9 cellular contexts compared by ENCODE assay signal in the genomic region with DNA sequence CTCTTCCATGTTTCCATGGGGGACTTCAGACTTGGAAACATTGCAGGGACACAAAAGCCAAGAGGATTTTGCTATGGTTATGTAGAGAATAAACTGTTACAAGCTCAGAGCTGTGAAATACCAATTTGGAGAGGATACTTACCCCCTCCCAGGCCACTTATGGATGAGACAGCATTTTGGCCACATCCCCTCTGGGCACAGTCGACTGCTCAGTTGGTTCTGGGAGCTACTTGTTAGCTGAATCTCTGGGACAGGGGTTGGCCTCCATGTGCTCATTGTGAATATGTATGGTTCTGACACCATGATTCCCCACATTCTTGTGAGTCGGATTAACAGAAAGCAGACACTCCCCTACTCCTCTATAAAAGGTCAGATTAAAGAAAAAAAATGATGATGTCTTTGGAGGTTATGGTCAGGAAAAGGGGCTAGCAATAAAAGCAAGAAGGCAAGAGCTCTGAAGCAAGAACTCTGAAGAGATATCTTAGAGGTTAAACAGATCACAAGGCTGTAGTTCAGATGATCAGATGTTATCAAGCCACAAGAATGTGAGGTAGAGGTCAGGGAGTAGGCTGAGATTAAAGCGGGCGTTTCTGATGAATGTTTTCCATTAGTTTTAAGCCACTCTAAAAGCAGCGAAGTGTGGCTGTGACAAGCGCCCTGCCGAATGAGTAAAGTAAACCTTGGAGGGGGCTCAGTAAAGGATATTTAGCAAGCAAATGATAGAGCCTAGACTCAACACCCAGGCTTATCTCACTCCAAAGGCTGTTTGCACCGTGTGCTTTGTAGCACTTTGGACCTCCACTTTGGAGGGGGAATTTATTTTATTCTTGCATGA. TPM values are rescaled to one million over a fixed set of nuclear protein-coding genes. Genes with fewer than 3 reads are reported as not detected.
DNase-seq lines count a peak whose midpoint lies in the region; ATAC-seq and TF ChIP-seq lines count a peak whose summit lies in the region.
"Had no signal": no experiment of that assay in that cellular context is flagged by ENCODE, and none has a peak within 500 bp of the region (broad histone marks: within the 10 kb centered on the region; RNA-seq: fewer than 3 reads in every experiment).

No MANE protein-coding gene starts in this region.

- H3K4me3 Mint-ChIP-seq in T-helper 17 cell (peak overlapping the region; percentile 82), endothelial cell (ENCODE audit: unreplicated experiment) (no peak overlapping the region)
- H3K4me3 Mint-ChIP-seq: natural killer cell had no signal

- no peak overlapping the region for H3K4me3 ChIP-seq in gastroesophageal sphincter

- H3K27ac ChIP-seq in gastroesophageal sphincter: peak overlapping the region in 3 of 4 donors; percentile 61 to 71 (median 64)

- H3K36me3 Mint-ChIP-seq in T-helper 17 cell (ENCODE audit: low read depth): peaks cover 5% of the 10 kb centered on the region
- no peaks in the 10 kb centered on the region for H3K36me3 Mint-ChIP-seq in endothelial cell (ENCODE audit: low read depth, unreplicated experiment)
- H3K36me3 Mint-ChIP-seq: natural killer cell had no signal

- no peak for TF ChIP-seq POLR2A in gastroesophageal sphincter (IDR thresholded peaks at IDR 0.05)

- peaks cover 43% of the 10 kb centered on the region for H3K4me1 Mint-ChIP-seq in T-helper 17 cell
- H3K4me1 Mint-ChIP-seq in endothelial cell (ENCODE audit: unreplicated experiment): no peaks in the 10 kb centered on the region

- no peaks in the 10 kb centered on the region for H3K36me3 ChIP-seq in gastroesophageal sphincter

- DNase-seq in H4 (ENCODE audit: low spot score) (peak; percentile 16), T-helper 17 cell (no peak), endothelial cell (ENCODE audit: low spot score) (no peak), GM20000 (ENCODE audit: low spot score) (no peak)
- DNase-seq in stimulated activated CD4-positive, alpha-beta T cell treated with anti-CD3 and anti-CD28 coated beads, Interleukin-2, amount 100 ng/mL, for 24 hours: peak; percentile 29 to 37
- DNase-seq: natural killer cell had no signal

- TF ChIP-seq CTCF in gastroesophageal sphincter (IDR thresholded peaks at IDR 0.05) (no peak), endothelial cell (IDR thresholded peaks at IDR 0.05; ENCODE audit: unreplicated experiment) (no peak), GM20000 (IDR thresholded peaks at IDR 0.05; ENCODE audit: extremely low read depth, missing control alignments) (no peak)

- H3K27me3 Mint-ChIP-seq in T-helper 17 cell: no peaks in the 10 kb centered on the region
- no peaks in the 10 kb centered on the region for H3K27me3 Mint-ChIP-seq in endothelial cell (ENCODE audit: unreplicated experiment)

- 43 to 62% methylated on average over 7 to 8 of the region's 8 CpGs for WGBS in gastroesophageal sphincter (ENCODE audit: low coverage in 1 of 2), 2 donors

- H3K9me3 ChIP-seq in T-helper 17 cell (ENCODE audit: control insufficient read depth, low read length, poor library complexity, severe bottlenecking): no peaks in the 10 kb centered on the region
- H3K9me3 ChIP-seq in gastroesophageal sphincter: no peaks in the 10 kb centered on the region

- no peaks in the 10 kb centered on the region for H3K9me3 Mint-ChIP-seq in endothelial cell (ENCODE audit: unreplicated experiment)
- H3K9me3 Mint-ChIP-seq: natural killer cell had no signal

- no peaks in the 10 kb centered on the region for H3K27me3 ChIP-seq in gastroesophageal sphincter

- no peak for TF ChIP-seq EP300 in gastroesophageal sphincter (IDR thresholded peaks at IDR 0.05)

- H3K27ac Mint-ChIP-seq in T-helper 17 cell (peak overlapping the region; percentile 83), endothelial cell (ENCODE audit: unreplicated experiment) (no peak overlapping the region)

- ATAC-seq in T-helper 17 cell (peak; percentile 64), gastroesophageal sphincter (no peak), HG02588 (IDR thresholded peaks at IDR 0.05; ENCODE audit: unreplicated experiment) (no peak), HG03378 (IDR thresholded peaks at IDR 0.05; ENCODE audit: unreplicated experiment) (no peak)

- H3K4me1 ChIP-seq in gastroesophageal sphincter: peaks cover 0 to 30% (median 3%) of the 10 kb centered on the region in 3 donors

RNA-seq across cellular contexts. Expression of a gene that starts 17.2 kb away (rescaled TPM):
- 9.0 and 15.0 TPM in 2 replicates for total RNA-seq in H4 (2014; rRNA removed; shearing (Covaris generic))
- total RNA-seq in T-helper 17 cell (10 to 100 TPM; 20.7 to 32.3 TPM), gastroesophageal sphincter (10 to 100 TPM; 14.4 to 26.3 (median 22.3) TPM), endothelial cell (ENCODE audit: unreplicated experiment) (3.3 TPM)

RNA-seq across cellular contexts. Expression of a gene that starts 45.6 kb away (rescaled TPM):
- total RNA-seq in H4 (2014; rRNA removed; shearing (Covaris generic)): not detected in 2 replicates
- not detected for total RNA-seq in T-helper 17 cell
- under 1 TPM in 1 of 4 donors, not detected in 3; 0.96 TPM for total RNA-seq in gastroesophageal sphincter
- total RNA-seq in endothelial cell (ENCODE audit: unreplicated experiment): not detected
- total RNA-seq: natural killer cell had no signal

RNA-seq across cellular contexts. Expression of a gene that starts 55.3 kb away (rescaled TPM):
- 14.9 and 29.1 TPM in 2 replicates for total RNA-seq in H4 (2014; rRNA removed; shearing (Covaris generic))
- 1 to 10 TPM; 3.8 to 4.6 TPM for total RNA-seq in T-helper 17 cell
- 1,000 to 10,000 TPM; 5,887 to 9,086 (median 7,887) TPM for total RNA-seq in gastroesophageal sphincter
- 98.5 TPM for total RNA-seq in endothelial cell (ENCODE audit: unreplicated experiment)

Comparison
In these comparisons a context has a peak if more than half of its experiments do, and no peak if none do; other contexts are left out.
1. DNase-seq: peak in H4 (single experiment) and stimulated activated CD4-positive, alpha-beta T cell treated with anti-CD3 and anti-CD28 coated beads, Interleukin-2, amount 100 ng/mL, for 24 hours (2 of 2); none in T-helper 17 cell (0 of 3), endothelial cell (single experiment) and GM20000 (single experiment).
2. RNA of a gene that starts 55.3 kb away (total RNA-seq): 5,887 to 9,086 TPM in gastroesophageal sphincter; 98.5 TPM in endothelial cell (single experiment), 14.9 to 29.1 TPM in H4 and 3.8 to 4.6 TPM in T-helper 17 cell; every median in the first group is over 10 times any median in the second.